11 cellular contexts compared by ENCODE assay signal in the genomic region with DNA sequence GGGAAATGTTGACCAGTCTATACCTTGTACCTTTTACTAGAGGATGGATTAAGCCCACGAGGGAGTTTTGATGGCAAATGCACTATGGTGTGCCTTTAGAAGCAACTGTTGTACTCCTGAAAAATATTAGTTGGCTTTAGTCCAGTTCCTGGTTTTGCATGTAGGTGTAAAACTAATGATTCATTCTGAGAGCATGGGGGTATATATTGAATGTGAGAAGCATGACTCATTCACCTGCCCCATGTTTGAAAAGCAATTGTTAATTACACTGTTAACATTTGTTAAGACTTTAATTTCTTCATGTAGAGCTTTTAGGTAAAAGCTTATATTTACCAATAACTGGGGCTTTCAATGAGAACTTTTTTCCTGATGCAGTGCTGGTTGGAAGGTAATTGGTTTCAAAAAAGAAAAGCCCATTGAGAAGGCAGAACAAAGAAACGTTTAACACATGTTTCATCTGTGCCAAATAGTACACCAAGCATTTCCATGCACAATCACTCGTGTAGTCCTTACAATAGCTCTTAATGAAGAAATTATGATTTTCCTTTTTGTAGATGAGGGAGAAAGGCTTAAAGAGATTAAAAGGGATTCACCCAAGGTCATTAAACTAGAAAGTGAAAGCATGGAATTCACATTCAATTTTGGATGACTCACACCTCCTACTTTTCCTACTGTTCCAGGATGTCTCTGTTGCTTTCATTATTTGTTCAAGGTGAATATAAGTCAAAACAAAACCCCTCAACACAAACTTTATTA.
DNase-seq lines count a peak whose midpoint lies in the region; ATAC-seq, FAIRE-seq and TF ChIP-seq lines count a peak whose summit lies in the region.
"Had no signal": no experiment of that assay in that cellular context is flagged by ENCODE, and none has a peak within 500 bp of the region (broad histone marks: within the 10 kb centered on the region; RNA-seq: fewer than 3 reads in every experiment).

No MANE protein-coding gene starts in this region.

- H3K4me3 ChIP-seq in fibroblast of mammary gland (ENCODE audit: control insufficient read depth, low read depth, low read length) = no peak overlapping the region
- H3K4me3 ChIP-seq: K562 had no signal

- peak; percentile 2 for DNase-seq in Caki2 (ENCODE audit: low read depth)
- DNase-seq in NCI-H2081 treated with DMSO at 0.1 percent for 48 hours (lab: John Stamatoyannopoulos, UW) = peak; percentile 5
- DNase-seq in fibroblast of mammary gland (ENCODE audit: low read depth) = peak; percentile 25
- no peak for DNase-seq in frontal cortex (ENCODE audit: low spot score in 2 of 2)
- no peak for DNase-seq in GOT3 (lab: John Stamatoyannopoulos, UW)
- no peak for DNase-seq in cerebellar cortex (ENCODE audit: low spot score)
- DNase-seq in GM19240 (ENCODE audit: insufficient read length, low spot score) = no peak
- DNase-seq: activated CD4-positive, alpha-beta memory T cell treated with anti-CD3 and anti-CD28 coated beads, Interleukin-2, amount 10 ng/mL, durations not matched to agents 7 days and 5 days; central memory CD4-positive, alpha-beta T cell had no signal

- ATAC-seq in GM21529 (IDR thresholded peaks at IDR 0.05; ENCODE audit: unreplicated experiment) = peak; percentile 67
- ATAC-seq: K562 had no signal

- in situ Hi-C loops in Caki2 (cut with HindIII; ENCODE audit: low pct_unique_long_range_greater_than_20kb, low sequenced_read_pairs) = no loop called here

- FAIRE-seq in frontal cortex (lab: Jason Lieb, UNC) = no peak

- TF ChIP-seq CTCF in fibroblast of mammary gland (conservative IDR thresholded peaks at IDR 0.05; ENCODE audit: control insufficient read depth, insufficient read depth, low read depth, low read length) = no peak

Comparison
In these comparisons a context has a peak if more than half of its experiments do, and no peak if none do; other contexts are left out.
1. DNase-seq: peak in Caki2 (single experiment), NCI-H2081 treated with DMSO at 0.1 percent for 48 hours (single experiment) and fibroblast of mammary gland (single experiment); none in frontal cortex (0 of 2), GOT3 (single experiment), cerebellar cortex (single experiment) and GM19240 (single experiment).